In the genomic region with DNA sequence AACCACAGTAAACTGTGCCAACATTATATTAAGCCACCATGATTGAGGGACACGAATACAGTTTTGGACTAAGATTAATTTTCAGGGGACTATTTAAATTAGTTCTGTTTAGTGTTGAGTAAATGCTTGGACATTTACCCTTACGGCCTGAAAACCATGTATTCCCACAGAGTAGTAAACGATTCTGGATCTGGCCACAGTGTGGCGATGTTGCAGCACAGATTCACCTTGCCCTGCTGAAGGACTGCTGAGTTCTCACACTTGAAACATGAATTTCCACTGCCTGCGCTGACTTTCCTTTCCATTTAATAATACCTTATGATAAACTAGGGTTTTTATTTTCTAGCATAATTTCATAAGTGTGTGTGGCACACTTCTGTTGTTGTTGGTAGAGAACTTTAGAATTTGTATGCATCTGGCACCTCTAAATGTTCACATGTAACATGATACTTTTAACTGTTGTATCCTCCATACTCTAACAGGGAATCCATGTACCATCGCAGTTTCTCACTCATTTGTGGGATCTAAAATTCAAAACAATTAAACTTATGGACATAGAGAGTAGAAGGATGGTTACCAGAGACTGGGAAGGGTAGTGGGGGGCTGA, we compare ENCODE assay signal across 9 cellular contexts. TPM values are rescaled to one million over a fixed set of nuclear protein-coding genes. Genes with fewer than 3 reads are reported as not detected.
A peak's percentile ranks its signal among the peaks of the same experiment; 100 is the strongest.
DNase-seq lines count a peak whose midpoint lies in the region; FAIRE-seq and TF ChIP-seq lines count a peak whose summit lies in the region.
"Had no signal": no experiment of that assay in that cellular context is flagged by ENCODE, and none has a peak within 500 bp of the region (broad histone marks: within the 10 kb centered on the region; RNA-seq: fewer than 3 reads in every experiment).

No MANE protein-coding gene starts in this region.

- H3K4me2 ChIP-seq in SK-N-SH (no peak overlapping the region), hepatocyte (peak overlapping the region; percentile 23)
- H3K4me2 ChIP-seq: BLaER1 treated with 17β-estradiol and CSF1 and Interleukin-3, amounts not matched to agents 10 nM and 100 nM had no signal

- H3K9me3 ChIP-seq in SK-N-SH (no peaks in the 10 kb centered on the region), hepatocyte (ENCODE audit: low read depth) (no peaks in the 10 kb centered on the region), small intestine (ENCODE audit: control insufficient read depth, low read depth) (no peaks in the 10 kb centered on the region)
- H3K9me3 ChIP-seq: BLaER1 treated with 17β-estradiol and CSF1 and Interleukin-3, amounts not matched to agents 10 nM and 100 nM had no signal

- H3K9me2 ChIP-seq in SK-N-SH, result no peaks in the 10 kb centered on the region
- no peaks in the 10 kb centered on the region for H3K9me2 ChIP-seq in hepatocyte (replicated peaks; ENCODE audit: insufficient read depth)

- no peaks in the 10 kb centered on the region for H3K79me2 ChIP-seq in SK-N-SH (ENCODE audit: insufficient read depth)
- H3K79me2 ChIP-seq in hepatocyte, result no peaks in the 10 kb centered on the region

- DNase-seq in DMS79 treated with DMSO at 0.1 percent for 48 hours (lab: John Stamatoyannopoulos, UW), result peak; percentile 11
- DNase-seq in DMS79 (lab: John Stamatoyannopoulos, UW), result no peak
- peak; percentile 53 for DNase-seq in H7
- peak; percentile 68 to 80 for DNase-seq in Kasumi-1 (lab: John Stamatoyannopoulos, UW)
- DNase-seq in SK-N-SH, result peak; percentile 51
- peak in 52 of 58 donors; percentile 5 to 87 (median 48) for DNase-seq in anterior cingulate cortex (lab: John Stamatoyannopoulos, UW)
- peak; percentile 84 for DNase-seq in hepatocyte (ENCODE audit: low spot score)
- DNase-seq in small intestine, result peak; percentile 57

- peak; percentile 87 for TF ChIP-seq RAD21 in SK-N-SH (IDR thresholded peaks at IDR 0.05; ENCODE audit: low read length)

- H3K27me3 ChIP-seq in H7 (ENCODE audit: control insufficient read depth, insufficient read depth, low read length) (no peaks in the 10 kb centered on the region), SK-N-SH (ENCODE audit: insufficient read depth) (peaks cover 57% of the 10 kb centered on the region), hepatocyte (no peaks in the 10 kb centered on the region), small intestine (ENCODE audit: control insufficient read depth in 2 of 2, insufficient read depth in 2 of 2, low read length in 2 of 2) (no peaks in the 10 kb centered on the region)
- H3K27me3 ChIP-seq: BLaER1 treated with 17β-estradiol and CSF1 and Interleukin-3, amounts not matched to agents 10 nM and 100 nM had no signal

- H3K27ac ChIP-seq in SK-N-SH (ENCODE audit: low read depth in 2 of 2, low read length in 1 of 2), result no peak overlapping the region
- H3K27ac ChIP-seq in hepatocyte, result no peak overlapping the region
- no peak overlapping the region for H3K27ac ChIP-seq in small intestine (ENCODE audit: low read depth in 1 of 2, low read length in 1 of 2)
- H3K27ac ChIP-seq: BLaER1 treated with 17β-estradiol and CSF1 and Interleukin-3, amounts not matched to agents 10 nM and 100 nM had no signal

- H2AFZ ChIP-seq in SK-N-SH (ENCODE audit: low read depth) (no peak overlapping the region), hepatocyte (no peak overlapping the region)

- H3K9ac ChIP-seq in SK-N-SH, result no peak overlapping the region
- H3K9ac ChIP-seq: BLaER1 treated with 17β-estradiol and CSF1 and Interleukin-3, amounts not matched to agents 10 nM and 100 nM had no signal

- H3K4me1 ChIP-seq in SK-N-SH (ENCODE audit: control insufficient read depth in 1 of 2, insufficient read depth in 2 of 2, low read depth in 1 of 2, low read length in 1 of 2) (no peaks in the 10 kb centered on the region; a peak in 1 of 4 replicates), hepatocyte (ENCODE audit: insufficient read depth) (no peaks in the 10 kb centered on the region), small intestine (ENCODE audit: control insufficient read depth in 2 of 2, insufficient read depth in 1 of 2, low read depth in 1 of 2, low read length in 1 of 2) (no peaks in the 10 kb centered on the region)
- H3K4me1 ChIP-seq: BLaER1 treated with 17β-estradiol and CSF1 and Interleukin-3, amounts not matched to agents 10 nM and 100 nM had no signal

- CTCF ChIA-PET in SK-N-SH (lab: Yijun Ruan, JAX), result interaction anchor here (1.2 to 1.4 kb wide), 2 partner anchors 10 to 11 kb away, joined by 3 to 6 read pairs; no protein-coding TSS in a partner anchor

- FAIRE-seq in small intestine (lab: Jason Lieb, UNC), result no peak

- no peaks in the 10 kb centered on the region for H3F3A ChIP-seq in SK-N-SH (replicated peaks; ENCODE audit: insufficient read depth)

- H3K4me3 ChIP-seq in H7 (ENCODE audit: insufficient read depth, low read depth, low read length) (no peak overlapping the region), SK-N-SH (ENCODE audit: low read depth in 2 of 2, low read length in 1 of 2) (peak overlapping the region in 1 of 2 experiments; percentile 33; a peak in 1 of 4 replicates), hepatocyte (no peak overlapping the region), small intestine (ENCODE audit: low read depth in 1 of 2, low read length in 2 of 2) (no peak overlapping the region)
- H3K4me3 ChIP-seq: BLaER1 treated with 17β-estradiol and CSF1 and Interleukin-3, amounts not matched to agents 10 nM and 100 nM had no signal

- POLR2A ChIA-PET in SK-N-SH (lab: Yijun Ruan, JAX), result no interaction called here

- TF ChIP-seq EP300 in SK-N-SH (IDR thresholded peaks at IDR 0.05; ENCODE audit: borderline replicate concordance in 1 of 2, low read depth in 1 of 2, low read length in 1 of 2), result no peak

- TF ChIP-seq CTCF in SK-N-SH (IDR thresholded peaks at IDR 0.05) (peak; percentile 91), hepatocyte (IDR thresholded peaks at IDR 0.05; ENCODE audit: poor library complexity) (peak; percentile 96)

- H3K36me3 ChIP-seq in H7 (replicated peaks; ENCODE audit: control insufficient read depth, insufficient read depth, low read length), result no peaks in the 10 kb centered on the region
- H3K36me3 ChIP-seq in SK-N-SH (replicated peaks in 1 of 2; ENCODE audit: control insufficient read depth in 1 of 2, insufficient read depth in 2 of 2, low read length in 1 of 2), result no peaks in the 10 kb centered on the region
- H3K36me3 ChIP-seq in hepatocyte (replicated peaks; ENCODE audit: insufficient read depth, low read depth), result no peaks in the 10 kb centered on the region
- no peaks in the 10 kb centered on the region for H3K36me3 ChIP-seq in small intestine (ENCODE audit: control insufficient read depth in 2 of 2, insufficient read depth in 2 of 2, low read length in 2 of 2)
- H3K36me3 ChIP-seq: BLaER1 treated with 17β-estradiol and CSF1 and Interleukin-3, amounts not matched to agents 10 nM and 100 nM had no signal

- H4K20me1 ChIP-seq in SK-N-SH (ENCODE audit: insufficient read depth) (no peaks in the 10 kb centered on the region), hepatocyte (ENCODE audit: insufficient read depth, poor library complexity, severe bottlenecking) (no peaks in the 10 kb centered on the region)
- H4K20me1 ChIP-seq: BLaER1 treated with 17β-estradiol and CSF1 and Interleukin-3, amounts not matched to agents 10 nM and 100 nM had no signal

- 1% methylated on average over 6 of the region's 6 CpGs for WGBS in SK-N-SH (ENCODE audit: low lambda C conversion rate)
- WGBS in hepatocyte (ENCODE audit: low lambda C conversion rate, missing lambda C conversion rate), result 18% methylated on average over 6 of the region's 6 CpGs
- 5 to 11% (median 10%) methylated on average over 6 of the region's 6 CpGs for WGBS in small intestine, 3 donors

TF ChIP-seq in SK-N-SH, 30 proteins besides CTCF, POLR2A, EP300 and RAD21:
- TF ChIP-seq, protein P1, sequence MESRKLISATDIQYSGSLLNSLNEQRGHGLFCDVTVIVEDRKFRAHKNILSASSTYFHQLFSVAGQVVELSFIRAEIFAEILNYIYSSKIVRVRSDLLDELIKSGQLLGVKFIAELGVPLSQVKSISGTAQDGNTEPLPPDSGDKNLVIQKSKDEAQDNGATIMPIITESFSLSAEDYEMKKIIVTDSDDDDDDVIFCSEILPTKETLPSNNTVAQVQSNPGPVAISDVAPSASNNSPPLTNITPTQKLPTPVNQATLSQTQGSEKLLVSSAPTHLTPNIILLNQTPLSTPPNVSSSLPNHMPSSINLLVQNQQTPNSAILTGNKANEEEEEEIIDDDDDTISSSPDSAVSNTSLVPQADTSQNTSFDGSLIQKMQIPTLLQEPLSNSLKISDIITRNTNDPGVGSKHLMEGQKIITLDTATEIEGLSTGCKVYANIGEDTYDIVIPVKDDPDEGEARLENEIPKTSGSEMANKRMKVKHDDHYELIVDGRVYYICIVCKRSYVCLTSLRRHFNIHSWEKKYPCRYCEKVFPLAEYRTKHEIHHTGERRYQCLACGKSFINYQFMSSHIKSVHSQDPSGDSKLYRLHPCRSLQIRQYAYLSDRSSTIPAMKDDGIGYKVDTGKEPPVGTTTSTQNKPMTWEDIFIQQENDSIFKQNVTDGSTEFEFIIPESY (IDR thresholded peaks at IDR 0.05; ENCODE audit: borderline replicate concordance, low read depth), result no peak
- TF ChIP-seq EZH2phosphoT487 (IDR thresholded peaks at IDR 0.05; ENCODE audit: borderline replicate concordance, low read depth), result no peak
- peak; percentile 58 for TF ChIP-seq SMC3 (IDR thresholded peaks at IDR 0.05; ENCODE audit: low read depth, low read length)
TF ChIP-seq in SK-N-SH: peak in this region for 1.

RNA-seq across cellular contexts. Expression of gene C3orf38, which starts 53.9 kb away (rescaled TPM):
- total RNA-seq in H7 (2014; rRNA removed; shearing (Covaris generic)), result 17.3 and 24.5 TPM in 2 replicates
- polyA plus RNA-seq in SK-N-SH (2012; rRNA removed) (4.5 and 5.4 TPM in 2 replicates), hepatocyte (15.3 and 21.8 TPM in 2 replicates), small intestine (10 to 100 TPM in 1 of 3 donors, 1 to 10 TPM in 2; 7.8 to 14.1 (median 10.0) TPM)
- polyA plus RNA-seq in SK-N-SH (2012; cell fraction: cytosol; rRNA removed), result 6.8 and 9.0 TPM in 2 replicates
- polyA plus RNA-seq in SK-N-SH (2012; cell fraction: nucleus; rRNA removed), result 1.8 and 3.5 TPM in 2 replicates
- total RNA-seq in hepatocyte, result 27.5 and 35.5 TPM in 2 replicates
